Comparison of ENCODE assay signal across 8 cellular contexts in the genomic region with DNA sequence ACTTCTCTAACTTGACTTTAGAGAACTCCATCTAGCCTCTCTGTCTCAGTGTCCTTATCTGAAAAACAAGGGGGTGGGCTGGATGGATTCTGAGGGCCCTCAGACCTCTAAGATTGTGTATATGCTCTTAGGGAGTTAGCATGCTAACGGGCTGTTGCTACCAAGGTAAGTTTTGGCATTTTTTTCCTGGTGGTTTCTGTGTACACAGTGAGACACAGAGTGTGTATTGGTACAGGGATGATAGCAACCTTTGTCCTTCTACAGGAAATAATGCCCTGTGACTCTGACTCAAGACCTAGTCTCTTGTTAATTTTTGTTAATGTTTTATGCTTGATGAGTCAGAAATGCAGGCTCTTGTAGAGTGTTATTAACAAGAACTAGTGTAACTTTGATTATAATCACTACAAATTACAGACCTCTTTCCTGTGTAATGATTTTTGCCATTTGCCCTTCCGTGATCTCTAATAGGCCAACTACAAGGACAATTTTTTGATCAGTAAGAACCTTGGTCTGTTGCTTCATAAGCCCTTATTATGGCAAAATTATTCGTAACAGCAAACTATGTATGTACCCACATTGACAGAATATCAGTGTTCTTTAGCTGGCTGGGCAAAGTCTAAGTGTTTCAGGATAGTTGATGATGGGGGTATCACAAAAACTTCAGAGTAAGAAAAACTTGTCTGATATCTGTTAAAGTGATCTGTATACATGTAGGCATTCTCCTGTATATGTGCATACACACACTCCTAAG.
A peak's percentile ranks its signal among the peaks of the same experiment; 100 is the strongest.
DNase-seq lines count a peak whose midpoint lies in the region; ATAC-seq, FAIRE-seq and TF ChIP-seq lines count a peak whose summit lies in the region.

No MANE protein-coding gene starts in this region.

- no peaks in the 10 kb centered on the region for H3K9me3 Mint-ChIP-seq in stimulated activated memory B cell treated with anti-CD40 and anti-IgM and Interleukin-4, amounts not matched to agents 10 μg/mL and 1 μg/mL and 100 μg/mL, for 72 hours

- intact Hi-C loops in PC-3 (cut with micrococcal nuclease): loop anchor here (1.0 kb wide), 3 partner anchors 12 to 26 kb away; no protein-coding TSS in a partner anchor

- no peak overlapping the region for H3K27ac Mint-ChIP-seq in stimulated activated memory B cell treated with anti-CD40 and anti-IgM and Interleukin-4, amounts not matched to agents 10 μg/mL and 1 μg/mL and 100 μg/mL, for 72 hours

- H3K4me3 ChIP-seq in PC-3 (ENCODE audit: low read length) (peak overlapping the region; percentile 22; the same call in 1 of the 2 replicates), MM.1S (ENCODE audit: low read length) (no peak overlapping the region)

- no peaks in the 10 kb centered on the region for H3F3A ChIP-seq in PC-3 (ENCODE audit: low read length, unreplicated experiment)
- H3F3A ChIP-seq in MM.1S (ENCODE audit: insufficient read depth, low read length): peaks cover 20% of the 10 kb centered on the region

- FAIRE-seq in islet of Langerhans (lab: Jason Lieb, UNC): peak; percentile 88

- H2AFZ ChIP-seq in PC-3 (ENCODE audit: low read length): 0 out of 2 replicates have a peak overlapping the region, but pooled peaks have one; percentile 24
- H2AFZ ChIP-seq in MM.1S (ENCODE audit: low read length): no peak overlapping the region

- H3K36me3 Mint-ChIP-seq in stimulated activated memory B cell treated with anti-CD40 and anti-IgM and Interleukin-4, amounts not matched to agents 10 μg/mL and 1 μg/mL and 100 μg/mL, for 72 hours: no peaks in the 10 kb centered on the region

- H3K36me3 ChIP-seq in PC-3 (ENCODE audit: low read depth, low read length) (no peaks in the 10 kb centered on the region), MM.1S (replicated peaks; ENCODE audit: insufficient read depth, low read length) (no peaks in the 10 kb centered on the region)

- H3K4me1 ChIP-seq in PC-3 (ENCODE audit: insufficient read depth, low read length) (peaks cover 28% of the 10 kb centered on the region), MM.1S (ENCODE audit: low read length) (peaks cover 37% of the 10 kb centered on the region)

- H3K4me3 Mint-ChIP-seq in stimulated activated memory B cell treated with anti-CD40 and anti-IgM and Interleukin-4, amounts not matched to agents 10 μg/mL and 1 μg/mL and 100 μg/mL, for 72 hours: no peak overlapping the region

- H3K9ac ChIP-seq in PC-3 (ENCODE audit: low read length): peak overlapping the region; percentile 71
- H3K9ac ChIP-seq in MM.1S (ENCODE audit: low read length): no peak overlapping the region

- ATAC-seq in GM21447 (IDR thresholded peaks at IDR 0.05; ENCODE audit: unreplicated experiment) (peak; percentile 68), PC-3 (peak; percentile 99)
- ATAC-seq in stimulated activated memory B cell treated with anti-CD40 and anti-IgM and Interleukin-4, amounts not matched to agents 10 μg/mL and 1 μg/mL and 100 μg/mL, for 72 hours: no peak

- H3K4me2 ChIP-seq in PC-3 (ENCODE audit: low read length) (peak overlapping the region; percentile 54), MM.1S (ENCODE audit: low read depth, low read length) (no peak overlapping the region)

- H3K9me3 ChIP-seq in PC-3 (ENCODE audit: low read length): no peaks in the 10 kb centered on the region
- H3K9me3 ChIP-seq in MM.1S (replicated peaks; ENCODE audit: insufficient read depth, low read length): no peaks in the 10 kb centered on the region

- peak overlapping the region; percentile 89 for H3K27ac ChIP-seq in PC-3 (ENCODE audit: low read length)
- H3K27ac ChIP-seq in MM.1S (ENCODE audit: low read length): no peak overlapping the region

- no peaks in the 10 kb centered on the region for H3K27me3 ChIP-seq in PC-3 (ENCODE audit: low read length)
- H3K27me3 ChIP-seq in MM.1S (replicated peaks; ENCODE audit: insufficient read depth, low read length): no peaks in the 10 kb centered on the region; the same call in 1 of the 2 replicates

- CTCF ChIA-PET in PC-3 (lab: Charles Lee): no interaction called here

- POLR2A ChIA-PET in PC-3 (lab: Charles Lee; ENCODE audit: unreplicated experiment): interaction anchor here (0.6 kb wide), 1 partner anchor 127 kb away, joined by 3 read pairs; no protein-coding TSS in a partner anchor

- peaks cover 6% of the 10 kb centered on the region for H3K4me1 Mint-ChIP-seq in stimulated activated memory B cell treated with anti-CD40 and anti-IgM and Interleukin-4, amounts not matched to agents 10 μg/mL and 1 μg/mL and 100 μg/mL, for 72 hours

- H3K9me2 ChIP-seq in PC-3 (replicated peaks; ENCODE audit: low read length) (no peaks in the 10 kb centered on the region), MM.1S (replicated peaks; ENCODE audit: insufficient read depth, low read length) (no peaks in the 10 kb centered on the region)

- BruUV-seq in PC-3 (replicated peaks; lab: Mats Ljungman, UMichigan): TSS peak; percentile 90

- in situ Hi-C loops in ACHN (cut with HindIII; ENCODE audit: low pct_ligation_motif_present, low pct_unique_long_range_greater_than_20kb, low sequenced_read_pairs): no loop called here

- TF ChIP-seq CTCF in PC-3 (conservative IDR thresholded peaks at IDR 0.05; ENCODE audit: low read depth, low read length) (no peak), MM.1S (IDR thresholded peaks at IDR 0.05; ENCODE audit: low read length) (no peak)

- peak; percentile 89 for DNase-seq in ACHN
- peak; percentile 95 for DNase-seq in PC-3
- DNase-seq in NCI-H1694 (lab: John Stamatoyannopoulos, UW): no peak
- DNase-seq in MM.1S: no peak
- DNase-seq in midbrain (lab: John Stamatoyannopoulos, UW): no peak

- H3K79me2 ChIP-seq in PC-3 (ENCODE audit: low read length) (peaks cover 12% of the 10 kb centered on the region), MM.1S (ENCODE audit: low read length) (peaks cover 14% of the 10 kb centered on the region)

- H4K20me1 ChIP-seq in PC-3 (ENCODE audit: low read length) (no peaks in the 10 kb centered on the region), MM.1S (ENCODE audit: insufficient read depth, low read length) (no peaks in the 10 kb centered on the region)

- no peaks in the 10 kb centered on the region for H3K27me3 Mint-ChIP-seq in stimulated activated memory B cell treated with anti-CD40 and anti-IgM and Interleukin-4, amounts not matched to agents 10 μg/mL and 1 μg/mL and 100 μg/mL, for 72 hours

Comparison
In these comparisons a context has a peak if more than half of its experiments do, and no peak if none do; other contexts are left out.
1. DNase-seq: peak in ACHN (single experiment) and PC-3 (single experiment); none in NCI-H1694 (single experiment), MM.1S (single experiment) and midbrain (single experiment).